Comparison of ENCODE assay signal across 14 cellular contexts in the genomic region with DNA sequence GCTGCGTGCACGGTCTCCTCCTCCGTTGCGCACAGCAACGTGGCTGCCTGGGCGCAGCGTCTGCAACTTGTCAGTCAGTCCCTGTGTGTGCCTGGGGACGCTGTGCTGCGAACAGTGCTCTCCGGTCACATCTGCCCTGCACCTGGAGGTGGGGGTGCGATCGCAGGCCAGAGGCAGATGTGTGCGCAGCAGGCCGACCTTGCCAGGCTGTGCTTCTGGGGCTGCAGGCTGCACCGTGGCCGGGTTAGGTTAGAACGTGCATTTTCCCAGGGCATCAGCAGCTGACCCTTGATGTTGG. TPM values are rescaled to one million over a fixed set of nuclear protein-coding genes. Genes with fewer than 3 reads are reported as not detected.
DNase-seq lines count a peak whose midpoint lies in the region; ATAC-seq and TF ChIP-seq lines count a peak whose summit lies in the region.
"Had no signal": no experiment of that assay in that cellular context is flagged by ENCODE, and none has a peak within 500 bp of the region (broad histone marks: within the 10 kb centered on the region; RNA-seq: fewer than 3 reads in every experiment).

No MANE protein-coding gene starts in this region.

- no peak overlapping the region for H3K9ac ChIP-seq in fibroblast of lung (ENCODE audit: insufficient read depth, low read length)

- peaks cover 14% of the 10 kb centered on the region for H3K79me2 ChIP-seq in fibroblast of lung (ENCODE audit: control insufficient read depth, insufficient read depth, low read length)

- H4K20me1 ChIP-seq in fibroblast of lung (ENCODE audit: control insufficient read depth, extremely low read depth, insufficient read depth, low read length): no peaks in the 10 kb centered on the region

- H3K27me3 ChIP-seq in fibroblast of lung (ENCODE audit: control insufficient read depth, insufficient read depth, low read length): no peaks in the 10 kb centered on the region
- no peaks in the 10 kb centered on the region for H3K27me3 ChIP-seq in prostate gland (replicated peaks; ENCODE audit: insufficient read depth)

- TF ChIP-seq CTCF in fibroblast of lung (conservative IDR thresholded peaks at IDR 0.05 in 1 of 2, IDR thresholded peaks at IDR 0.05 in 1 of 2; ENCODE audit: low read depth in 1 of 2, low read length in 2 of 2): no peak
- no peak for TF ChIP-seq CTCF in prostate gland (IDR thresholded peaks at IDR 0.05)

- H3K9me3 ChIP-seq in fibroblast of lung (ENCODE audit: control insufficient read depth, insufficient read depth, low read depth, low read length) (no peaks in the 10 kb centered on the region), prostate gland (no peaks in the 10 kb centered on the region)

- H3K4me3 ChIP-seq in fibroblast of lung (replicated peaks in 1 of 4; ENCODE audit: control extremely low read depth in 1 of 4, insufficient read depth in 1 of 4, low read depth in 3 of 4, low read length in 4 of 4) (no peak overlapping the region), prostate gland (no peak overlapping the region)

- DNase-seq in Right ventricle myocardium superior (peak; percentile 33), cardiac septum (ENCODE audit: low spot score) (no peak), fibroblast of lung (ENCODE audit: low read depth in 2 of 2) (no peak), prostate gland (ENCODE audit: low spot score) (no peak), activated gamma-delta T cell treated with Interleukin-2 at 50 U/mL for 16 hours (no peak), AG20443 (ENCODE audit: low spot score) (no peak)
- DNase-seq: activated CD4-positive, alpha-beta T cell treated with anti-CD3 and anti-CD28 coated beads, Interleukin-2, amount 50 U/mL, for 1 hour; NCI-H2081; NCI-H748 treated with DMSO at 0.1 percent for 48 hours; RPMI8226; stimulated activated CD4-positive, alpha-beta T cell treated with anti-CD3 and anti-CD28 coated beads, Interleukin-2, amount 100 ng/mL, for 24 hours; stimulated activated CD8-positive, alpha-beta memory T cell treated with anti-CD3 and anti-CD28 coated beads, Interleukin-4, amount 100 ng/mL, for 48 hours had no signal

- peak overlapping the region; percentile 95 for H3K27ac ChIP-seq in fibroblast of lung (ENCODE audit: insufficient read depth, low read length)
- H3K27ac ChIP-seq in prostate gland: peak overlapping the region; percentile 89 to 90

- ATAC-seq in Right ventricle myocardium superior (ENCODE audit: poor library complexity) (no peak), HG02759 (IDR thresholded peaks at IDR 0.05; ENCODE audit: unreplicated experiment) (no peak), HG03432 (IDR thresholded peaks at IDR 0.05; ENCODE audit: unreplicated experiment) (no peak)

- intact Hi-C loops in Right ventricle myocardium superior (cut with DNase I) (loop anchor here (5.0 kb wide), 1 partner anchor 36 kb away; a partner anchor contains a TSS), cardiac septum (cut with DNase I) (loop anchor here (5.0 kb wide), 1 partner anchor 46 kb away; no protein-coding TSS in a partner anchor), prostate gland (cut with DNase I) (no loop called here)

- 84% methylated on average over 17 of the region's 17 CpGs for WGBS in prostate gland

- H2AFZ ChIP-seq in fibroblast of lung (ENCODE audit: low read length): no peak overlapping the region

- TF ChIP-seq POLR2A in prostate gland (IDR thresholded peaks at IDR 0.05): no peak

- H3K4me2 ChIP-seq in fibroblast of lung (ENCODE audit: extremely low read depth, insufficient read depth, low read length): peak overlapping the region; percentile 32

- H3K4me1 ChIP-seq in fibroblast of lung (ENCODE audit: control insufficient read depth, extremely low read depth, insufficient read depth, low read length): peaks cover 11% of the 10 kb centered on the region
- H3K4me1 ChIP-seq in prostate gland (replicated peaks): peaks cover 7% of the 10 kb centered on the region

- H3K36me3 ChIP-seq in fibroblast of lung (ENCODE audit: control insufficient read depth, insufficient read depth, low read length) (peaks cover 23% of the 10 kb centered on the region), prostate gland (no peaks in the 10 kb centered on the region)

RNA-seq across cellular contexts. Expression of a gene that starts 8.2 kb away (rescaled TPM):
- total RNA-seq in Right ventricle myocardium superior (20.6 TPM), cardiac septum (21.3 TPM), fibroblast of lung (21.6 and 23.1 TPM in 2 replicates), prostate gland (10 to 100 TPM; 50.0 to 91.9 TPM)
- polyA plus RNA-seq in fibroblast of lung: 13.4 and 15.9 TPM in 2 replicates
- polyA plus RNA-seq in fibroblast of lung (2012): 18.0 and 26.5 TPM in 2 replicates
- polyA minus RNA-seq in fibroblast of lung (ENCODE audit: low replicate concordance): 1.3 and 6.9 TPM in 2 replicates

RNA-seq across cellular contexts. Expression of a gene that starts 35.9 kb away (rescaled TPM):
- total RNA-seq in Right ventricle myocardium superior: 177 TPM
- 153 TPM for total RNA-seq in cardiac septum
- total RNA-seq in fibroblast of lung: 92.7 and 185 TPM in 2 replicates
- 157 and 220 TPM in 2 replicates for polyA plus RNA-seq in fibroblast of lung
- polyA plus RNA-seq in fibroblast of lung (2012): 88.9 and 139 TPM in 2 replicates
- 247 and 378 TPM in 2 replicates for polyA minus RNA-seq in fibroblast of lung (ENCODE audit: low replicate concordance)
- 100 to 1,000 TPM; 106 to 177 TPM for total RNA-seq in prostate gland
